8 cellular contexts compared by ENCODE assay signal in genomic region chr17:63774982-63775290, GRCh38. TPM values are rescaled to one million over a fixed set of nuclear protein-coding genes. Genes with fewer than 3 reads are reported as not detected.
DNase-seq lines count a peak whose midpoint lies in the region; ATAC-seq and TF ChIP-seq lines count a peak whose summit lies in the region.

No MANE protein-coding gene starts in this region.

- peaks cover 0 to 7% (median 0%) of the 10 kb centered on the region in 5 donors for H3K27me3 Mint-ChIP-seq in naive thymus-derived CD4-positive, alpha-beta T cell

- POLR2A ChIA-PET in naive thymus-derived CD4-positive, alpha-beta T cell (lab: Charles Lee), result interaction anchor here (0.6 to 6.4 kb wide), 21 partner anchors 8 to 731 kb away, joined by 3 to 117 read pairs (median 6); partner anchors contain the start of genes CEP95, DDX5, LIMD2 and MAP3K3
- POLR2A ChIA-PET in HEK293T (lab: Yijun Ruan, JAX), result interaction anchor here (0.8 to 4.0 kb wide), 10 partner anchors 8 to 153 kb away, joined by 3 to 52 read pairs (median 22); partner anchors contain the start of genes FTSJ3, MAP3K3, PSMC5 and SMARCD2

- peaks cover 37 to 85% (median 74%) of the 10 kb centered on the region in 7 donors for H3K4me1 Mint-ChIP-seq in naive thymus-derived CD4-positive, alpha-beta T cell

- peaks cover 24 to 46% of the 10 kb centered on the region in 2 donors for H3K4me1 ChIP-seq in naive thymus-derived CD4-positive, alpha-beta T cell (ENCODE audit: control insufficient read depth in 2 of 2, insufficient read depth in 2 of 2, low read length in 2 of 2)

- TF ChIP-seq CTCF in coronary artery (IDR thresholded peaks at IDR 0.05), result no peak

- H3K4me3 ChIP-seq in coronary artery, result peak overlapping the region; percentile 98
- peak overlapping the region; percentile 85 for H3K4me3 ChIP-seq in naive thymus-derived CD4-positive, alpha-beta T cell (ENCODE audit: low read length)

- no peaks in the 10 kb centered on the region for H3K27me3 ChIP-seq in naive thymus-derived CD4-positive, alpha-beta T cell (ENCODE audit: control insufficient read depth in 2 of 2, insufficient read depth in 2 of 2, low read length in 2 of 2)

- H3K27ac ChIP-seq in coronary artery, result peak overlapping the region; percentile 86 to 99
- H3K27ac ChIP-seq in naive thymus-derived CD4-positive, alpha-beta T cell (ENCODE audit: low read depth, low read length), result peak overlapping the region; percentile 100

- peak overlapping the region; percentile 97 to 100 (median 99) for H3K27ac Mint-ChIP-seq in naive thymus-derived CD4-positive, alpha-beta T cell

- DNase-seq in Daoy (ENCODE audit: low read depth) (peak; percentile 13), MV-4-11 (lab: John Stamatoyannopoulos, UW) (peak; percentile 32), coronary artery (ENCODE audit: low spot score) (no peak), NCI-H187 treated with DMSO at 0.1 percent for 48 hours (lab: John Stamatoyannopoulos, UW) (no peak), HEK293T (ENCODE audit: extremely low spot score) (no peak)
- DNase-seq in naive thymus-derived CD4-positive, alpha-beta T cell, result peak in 2 of 9 donors; percentile 25 to 28

- H3K9me3 ChIP-seq in naive thymus-derived CD4-positive, alpha-beta T cell (ENCODE audit: control insufficient read depth in 2 of 3, low read length in 3 of 3), result no peaks in the 10 kb centered on the region

- peaks cover 0 to 6% (median 0%) of the 10 kb centered on the region in 11 donors for H3K9me3 Mint-ChIP-seq in naive thymus-derived CD4-positive, alpha-beta T cell

- intact Hi-C loops in naive thymus-derived CD4-positive, alpha-beta T cell (cut with micrococcal nuclease), result loop anchor here (1.0 to 10.0 kb wide), 6 partner anchors 18 to 370 kb away; partner anchors contain the start of genes ICAM2 (in 2 of the 2) and CYB561 (in 1 of the 2)

- peak overlapping the region; percentile 91 to 99 (median 98) for H3K4me3 Mint-ChIP-seq in naive thymus-derived CD4-positive, alpha-beta T cell

- H3K36me3 ChIP-seq in naive thymus-derived CD4-positive, alpha-beta T cell (ENCODE audit: control insufficient read depth in 2 of 3, insufficient read depth in 3 of 3, low read length in 3 of 3), result peaks cover 0 to 26% (median 0%) of the 10 kb centered on the region in 3 experiments

- peaks cover 0 to 40% (median 10%) of the 10 kb centered on the region in 5 donors for H3K36me3 Mint-ChIP-seq in naive thymus-derived CD4-positive, alpha-beta T cell

- CTCF ChIA-PET in naive thymus-derived CD4-positive, alpha-beta T cell (lab: Charles Lee), result interaction anchor here (0.8 to 2.7 kb wide), 3 partner anchors 33 to 65 kb away, joined by 3 to 11 read pairs (median 4); no protein-coding TSS in a partner anchor
- CTCF ChIA-PET in HEK293T (lab: Yijun Ruan, JAX), result interaction anchor here (1.2 kb wide), 1 partner anchor 11 kb away, joined by 9 read pairs; no protein-coding TSS in a partner anchor

- no peak for ATAC-seq in naive thymus-derived CD4-positive, alpha-beta T cell
- ATAC-seq in GM19324 (IDR thresholded peaks at IDR 0.05; ENCODE audit: low FRiP score, unreplicated experiment), result no peak
- ATAC-seq in HG03280 (IDR thresholded peaks at IDR 0.05; ENCODE audit: unreplicated experiment), result no peak

TF ChIP-seq in HEK293T, 16 proteins besides CTCF, POLR2A, EP300 and RAD21:
- TF ChIP-seq FOXA1 (IDR thresholded peaks at IDR 0.05) (no peak), TARDBP (IDR thresholded peaks at IDR 0.05) (no peak), PKNOX1 (IDR thresholded peaks at IDR 0.05) (no peak), BHLHE40 (IDR thresholded peaks at IDR 0.05; ENCODE audit: borderline replicate concordance) (no peak), FOXM1 (IDR thresholded peaks at IDR 0.05; ENCODE audit: borderline replicate concordance) (no peak), ZNF384 (IDR thresholded peaks at IDR 0.05) (no peak), CTBP1 (IDR thresholded peaks at IDR 0.05; ENCODE audit: borderline replicate concordance) (no peak), HDGF (IDR thresholded peaks at IDR 0.05; ENCODE audit: borderline replicate concordance) (no peak), L3MBTL2 (conservative IDR thresholded peaks at IDR 0.05) (no peak), ELF4 (IDR thresholded peaks at IDR 0.05) (no peak), ARNT (IDR thresholded peaks at IDR 0.05) (no peak), SUZ12 (IDR thresholded peaks at IDR 0.05) (no peak), NFRKB (IDR thresholded peaks at IDR 0.05) (no peak), SP1 (IDR thresholded peaks at IDR 0.05) (no peak), LEF1 (IDR thresholded peaks at IDR 0.05; ENCODE audit: borderline replicate concordance) (no peak), FOXK2 (IDR thresholded peaks at IDR 0.05) (no peak)
TF ChIP-seq in HEK293T: peak in this region for 0.

RNA-seq across cellular contexts. Expression of gene DDX42, which starts 1.0 kb away (rescaled TPM):
- 43.3 and 48.5 TPM in 2 replicates for total RNA-seq in Daoy (2014; rRNA removed; shearing (Covaris generic))
- 100 to 1,000 TPM; 101 to 192 (median 139) TPM for total RNA-seq in naive thymus-derived CD4-positive, alpha-beta T cell
- 10 to 100 TPM; 11.8 to 24.4 TPM for polyA plus RNA-seq in naive thymus-derived CD4-positive, alpha-beta T cell

RNA-seq across cellular contexts. Expression of gene CCDC47, which starts 1.5 kb away (rescaled TPM):
- total RNA-seq in Daoy (2014; rRNA removed; shearing (Covaris generic)), result 94.1 and 117 TPM in 2 replicates
- 10 to 100 TPM; 31.8 to 62.9 (median 34.7) TPM for total RNA-seq in naive thymus-derived CD4-positive, alpha-beta T cell
- 10 to 100 TPM; 33.5 to 45.4 TPM for polyA plus RNA-seq in naive thymus-derived CD4-positive, alpha-beta T cell

RNA-seq across cellular contexts. Expression of gene STRADA, which starts 33.3 kb away (rescaled TPM):
- total RNA-seq in Daoy (2014; rRNA removed; shearing (Covaris generic)), result 10.9 and 18.7 TPM in 2 replicates
- 10 to 100 TPM; 51.0 to 69.7 (median 54.2) TPM for total RNA-seq in naive thymus-derived CD4-positive, alpha-beta T cell
- polyA plus RNA-seq in naive thymus-derived CD4-positive, alpha-beta T cell, result 10 to 100 TPM; 19.9 to 24.2 TPM

RNA-seq across cellular contexts. Expression of gene PSMC5, which starts 52.3 kb away (rescaled TPM):
- total RNA-seq in Daoy (2014; rRNA removed; shearing (Covaris generic)), result 75.3 and 98.5 TPM in 2 replicates
- 100 to 1,000 TPM in 3 of 5 experiments, 10 to 100 TPM in 2; 68.4 to 153 (median 105) TPM for total RNA-seq in naive thymus-derived CD4-positive, alpha-beta T cell
- polyA plus RNA-seq in naive thymus-derived CD4-positive, alpha-beta T cell, result 100 to 1,000 TPM; 153 to 162 TPM

RNA-seq across cellular contexts. Expression of gene FTSJ3, which starts 52.5 kb away (rescaled TPM):
- 91.3 and 116 TPM in 2 replicates for total RNA-seq in Daoy (2014; rRNA removed; shearing (Covaris generic))
- 10 to 100 TPM; 38.1 to 66.2 (median 55.8) TPM for total RNA-seq in naive thymus-derived CD4-positive, alpha-beta T cell
- 10 to 100 TPM; 22.1 to 44.4 TPM for polyA plus RNA-seq in naive thymus-derived CD4-positive, alpha-beta T cell

Comparison
In these comparisons a context has a peak if more than half of its experiments do, and no peak if none do; other contexts are left out.
1. DNase-seq: peak in Daoy (single experiment) and MV-4-11 (single experiment); none in coronary artery (single experiment), NCI-H187 treated with DMSO at 0.1 percent for 48 hours (single experiment) and HEK293T (single experiment).